16 cellular contexts compared by ENCODE assay signal in the genomic region with DNA sequence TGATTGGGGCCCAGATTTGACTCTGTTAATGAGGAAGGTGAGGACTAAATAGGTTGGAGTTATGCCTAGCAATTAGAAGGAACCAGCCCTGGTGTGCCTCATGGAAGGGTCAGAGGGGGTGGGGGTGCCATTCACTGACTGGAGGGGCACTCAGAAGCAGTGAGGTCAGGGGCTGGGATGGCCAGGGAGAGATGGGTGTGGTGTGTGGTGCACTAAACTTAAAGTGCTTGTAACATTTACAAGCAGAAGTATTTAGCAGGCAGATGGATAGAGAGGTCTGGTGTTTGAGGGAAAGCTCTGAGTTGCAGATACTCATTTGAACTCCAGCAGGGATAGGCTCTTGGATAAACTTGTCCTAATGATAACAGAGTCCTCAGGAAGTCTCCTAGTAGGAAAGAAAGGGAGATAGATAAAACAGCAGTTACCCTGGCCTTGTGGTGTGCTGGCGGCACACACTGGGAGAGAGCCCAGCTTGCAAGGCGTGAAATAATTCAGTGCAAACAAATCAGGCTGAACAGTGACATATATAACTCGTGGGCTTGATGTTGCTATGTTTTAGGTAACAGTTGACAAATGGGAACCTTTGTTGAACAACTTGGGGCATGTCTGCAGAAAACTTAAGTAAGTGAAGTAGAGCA. TPM values are rescaled to one million over a fixed set of nuclear protein-coding genes. Genes with fewer than 3 reads are reported as not detected.
DNase-seq lines count a peak whose midpoint lies in the region; ATAC-seq lines count a peak whose summit lies in the region.
"Had no signal": no experiment of that assay in that cellular context is flagged by ENCODE, and none has a peak within 500 bp of the region (broad histone marks: within the 10 kb centered on the region; RNA-seq: fewer than 3 reads in every experiment).

No MANE protein-coding gene starts in this region.

- intact Hi-C loops in left ventricle myocardium superior (cut with micrococcal nuclease) = no loop called here

- H3K4me1 Mint-ChIP-seq in activated CD8-positive, alpha-beta memory T cell treated with anti-CD3 and anti-CD28 coated beads, Interleukin-2, amount 10 ng/mL, durations not matched to agents 7 days and 5 days = peaks cover 44% of the 10 kb centered on the region
- H3K4me1 Mint-ChIP-seq in T-helper 17 cell = peaks cover 31% of the 10 kb centered on the region
- H3K4me1 Mint-ChIP-seq in stimulated activated memory B cell treated with anti-CD40 and anti-IgM and Interleukin-4, amounts not matched to agents 10 μg/mL and 1 μg/mL and 100 μg/mL, for 72 hours = peaks cover 47% of the 10 kb centered on the region

- H3K4me3 Mint-ChIP-seq in activated CD8-positive, alpha-beta memory T cell treated with anti-CD3 and anti-CD28 coated beads, Interleukin-2, amount 10 ng/mL, durations not matched to agents 7 days and 5 days = no peak overlapping the region
- no peak overlapping the region for H3K4me3 Mint-ChIP-seq in T-helper 17 cell
- peak overlapping the region; percentile 14 for H3K4me3 Mint-ChIP-seq in stimulated activated memory B cell treated with anti-CD40 and anti-IgM and Interleukin-4, amounts not matched to agents 10 μg/mL and 1 μg/mL and 100 μg/mL, for 72 hours
- H3K4me3 Mint-ChIP-seq: activated naive CD4-positive, alpha-beta T cell treated with anti-CD3 and anti-CD28 coated beads, Interleukin-2, amount 10 ng/mL, durations not matched to agents 7 days and 5 days had no signal

- CTCF ChIA-PET in activated CD8-positive, alpha-beta memory T cell treated with anti-CD3 and anti-CD28 coated beads, Interleukin-2, amount 10 ng/mL, durations not matched to agents 7 days and 5 days (lab: Charles Lee) = interaction anchor here (1.0 to 1.3 kb wide), 2 partner anchors 16 to 20 kb away, joined by 3 to 6 read pairs; no protein-coding TSS in a partner anchor

- no peak for ATAC-seq in activated CD8-positive, alpha-beta memory T cell treated with anti-CD3 and anti-CD28 coated beads, Interleukin-2, amount 10 ng/mL, durations not matched to agents 7 days and 5 days
- ATAC-seq in T-helper 17 cell (no peak), left ventricle myocardium superior (peak; percentile 79), GM21423 (IDR thresholded peaks at IDR 0.05; ENCODE audit: unreplicated experiment) (no peak)
- ATAC-seq in stimulated activated memory B cell treated with anti-CD40 and anti-IgM and Interleukin-4, amounts not matched to agents 10 μg/mL and 1 μg/mL and 100 μg/mL, for 72 hours = no peak
- ATAC-seq: K562 had no signal

- no peaks in the 10 kb centered on the region for H3K9me3 ChIP-seq in T-helper 17 cell (ENCODE audit: control insufficient read depth, low read length, poor library complexity, severe bottlenecking)
- H3K9me3 ChIP-seq: ovary, suprapubic skin had no signal

- peaks cover 65% of the 10 kb centered on the region for H3K36me3 Mint-ChIP-seq in activated CD8-positive, alpha-beta memory T cell treated with anti-CD3 and anti-CD28 coated beads, Interleukin-2, amount 10 ng/mL, durations not matched to agents 7 days and 5 days
- H3K36me3 Mint-ChIP-seq in T-helper 17 cell (ENCODE audit: low read depth) = peaks cover 13% of the 10 kb centered on the region
- H3K36me3 Mint-ChIP-seq in stimulated activated memory B cell treated with anti-CD40 and anti-IgM and Interleukin-4, amounts not matched to agents 10 μg/mL and 1 μg/mL and 100 μg/mL, for 72 hours = peaks cover 62% of the 10 kb centered on the region

- no peaks in the 10 kb centered on the region for H3K9me3 Mint-ChIP-seq in activated CD8-positive, alpha-beta memory T cell treated with anti-CD3 and anti-CD28 coated beads, Interleukin-2, amount 10 ng/mL, durations not matched to agents 7 days and 5 days (ENCODE audit: low read depth)
- no peaks in the 10 kb centered on the region for H3K9me3 Mint-ChIP-seq in stimulated activated memory B cell treated with anti-CD40 and anti-IgM and Interleukin-4, amounts not matched to agents 10 μg/mL and 1 μg/mL and 100 μg/mL, for 72 hours
- H3K9me3 Mint-ChIP-seq: activated naive CD4-positive, alpha-beta T cell treated with anti-CD3 and anti-CD28 coated beads, Interleukin-2, amount 10 ng/mL, durations not matched to agents 7 days and 5 days had no signal

- no peak for DNase-seq in activated CD8-positive, alpha-beta memory T cell treated with anti-CD3 and anti-CD28 coated beads, Interleukin-2, amount 10 ng/mL, durations not matched to agents 7 days and 5 days
- no peak for DNase-seq in activated CD8-positive, alpha-beta memory T cell treated with anti-CD3 and anti-CD28 coated beads, Interleukin-2, amount 50 U/mL, for 4 hours
- no peak for DNase-seq in T-helper 17 cell
- DNase-seq in left ventricle myocardium superior = no peak
- DNase-seq in activated effector memory CD4-positive, alpha-beta T cell treated with Interleukin-2 at 50 U/mL for 16 hours = no peak
- DNase-seq in NCI-H526 treated with DMSO at 0.1 percent for 48 hours (lab: John Stamatoyannopoulos, UW) = no peak
- DNase-seq: activated CD4-positive, alpha-beta T cell treated with anti-CD3 and anti-CD28 coated beads, Interleukin-2, amount 50 U/mL, for 48 hours; activated naive CD4-positive, alpha-beta T cell treated with anti-CD3 and anti-CD28 coated beads, Interleukin-2, amount 10 ng/mL, durations not matched to agents 7 days and 5 days; central memory CD4-positive, alpha-beta T cell; HCEC 1CT; NCI-H2029; ovary had no signal

- H3K27me3 Mint-ChIP-seq in activated CD8-positive, alpha-beta memory T cell treated with anti-CD3 and anti-CD28 coated beads, Interleukin-2, amount 10 ng/mL, durations not matched to agents 7 days and 5 days = no peaks in the 10 kb centered on the region
- no peaks in the 10 kb centered on the region for H3K27me3 Mint-ChIP-seq in T-helper 17 cell
- H3K27me3 Mint-ChIP-seq in stimulated activated memory B cell treated with anti-CD40 and anti-IgM and Interleukin-4, amounts not matched to agents 10 μg/mL and 1 μg/mL and 100 μg/mL, for 72 hours = no peaks in the 10 kb centered on the region
- H3K27me3 Mint-ChIP-seq: activated naive CD4-positive, alpha-beta T cell treated with anti-CD3 and anti-CD28 coated beads, Interleukin-2, amount 10 ng/mL, durations not matched to agents 7 days and 5 days had no signal

- peak overlapping the region; percentile 26 for H3K27ac Mint-ChIP-seq in activated CD8-positive, alpha-beta memory T cell treated with anti-CD3 and anti-CD28 coated beads, Interleukin-2, amount 10 ng/mL, durations not matched to agents 7 days and 5 days
- H3K27ac Mint-ChIP-seq in T-helper 17 cell = peak overlapping the region; percentile 88
- H3K27ac Mint-ChIP-seq in stimulated activated memory B cell treated with anti-CD40 and anti-IgM and Interleukin-4, amounts not matched to agents 10 μg/mL and 1 μg/mL and 100 μg/mL, for 72 hours = peak overlapping the region; percentile 74
- H3K27ac Mint-ChIP-seq: activated naive CD4-positive, alpha-beta T cell treated with anti-CD3 and anti-CD28 coated beads, Interleukin-2, amount 10 ng/mL, durations not matched to agents 7 days and 5 days had no signal

RNA-seq across cellular contexts. Expression of a gene that starts 20.0 kb away (rescaled TPM):
- 10 to 100 TPM; 56.1 to 63.4 TPM for total RNA-seq in activated CD8-positive, alpha-beta memory T cell treated with anti-CD3 and anti-CD28 coated beads, Interleukin-2, amount 10 ng/mL, durations not matched to agents 7 days and 5 days
- total RNA-seq in T-helper 17 cell = 10 to 100 TPM; 33.2 to 52.4 TPM
- 22.2 TPM for total RNA-seq in left ventricle myocardium superior

RNA-seq across cellular contexts. Expression of a gene that starts 26.8 kb away (rescaled TPM):
- total RNA-seq in activated CD8-positive, alpha-beta memory T cell treated with anti-CD3 and anti-CD28 coated beads, Interleukin-2, amount 10 ng/mL, durations not matched to agents 7 days and 5 days = 10 to 100 TPM; 73.5 to 81.5 TPM
- total RNA-seq in T-helper 17 cell (10 to 100 TPM; 47.8 to 69.3 TPM), left ventricle myocardium superior (35.9 TPM)

RNA-seq across cellular contexts. Expression of a gene that starts 52.9 kb away (rescaled TPM):
- 10 to 100 TPM; 34.1 to 37.0 TPM for total RNA-seq in activated CD8-positive, alpha-beta memory T cell treated with anti-CD3 and anti-CD28 coated beads, Interleukin-2, amount 10 ng/mL, durations not matched to agents 7 days and 5 days
- total RNA-seq in T-helper 17 cell (10 to 100 TPM; 10.2 to 12.1 TPM), left ventricle myocardium superior (9.5 TPM)

Comparison
In these comparisons a context has a peak if more than half of its experiments do, and no peak if none do; other contexts are left out.
1. H3K27ac Mint-ChIP-seq: peak in every context shown above with its lines; median percentile 88 in T-helper 17 cell; 74 in stimulated activated memory B cell treated with anti-CD40 and anti-IgM and Interleukin-4, amounts not matched to agents 10 μg/mL and 1 μg/mL and 100 μg/mL, for 72 hours; 26 in activated CD8-positive, alpha-beta memory T cell treated with anti-CD3 and anti-CD28 coated beads, Interleukin-2, amount 10 ng/mL, durations not matched to agents 7 days and 5 days.